Comparison of ENCODE assay signal across 9 cellular contexts in genomic region chr2:7825591-7826312, GRCh38.
DNase-seq lines count a peak whose midpoint lies in the region; ATAC-seq and TF ChIP-seq lines count a peak whose summit lies in the region.
"Had no signal": no experiment of that assay in that cellular context is flagged by ENCODE, and none has a peak within 500 bp of the region (broad histone marks: within the 10 kb centered on the region; RNA-seq: fewer than 3 reads in every experiment).

No MANE protein-coding gene starts in this region.

- no peak overlapping the region for H3K4me3 ChIP-seq in SJCRH30

- H3K4me3 Mint-ChIP-seq in activated CD4-positive, alpha-beta memory T cell treated with anti-CD3 and anti-CD28 coated beads, Interleukin-2, amount 10 ng/mL, durations not matched to agents 7 days and 5 days: no peak overlapping the region
- no peak overlapping the region for H3K4me3 Mint-ChIP-seq in nephron progenitor cell

- H3K27me3 ChIP-seq in SJCRH30: no peaks in the 10 kb centered on the region

- H3K4me1 ChIP-seq in SJCRH30: no peaks in the 10 kb centered on the region
- H3K4me1 ChIP-seq: parathyroid adenoma had no signal

- no peaks in the 10 kb centered on the region for H3K9me3 ChIP-seq in SJCRH30 (replicated peaks)

- no peak for TF ChIP-seq CTCF in nephron progenitor cell (IDR thresholded peaks at IDR 0.05)

- H3K36me3 Mint-ChIP-seq in activated CD4-positive, alpha-beta memory T cell treated with anti-CD3 and anti-CD28 coated beads, Interleukin-2, amount 10 ng/mL, durations not matched to agents 7 days and 5 days (ENCODE audit: low read depth): no peaks in the 10 kb centered on the region
- H3K36me3 Mint-ChIP-seq in nephron progenitor cell (ENCODE audit: low read depth): no peaks in the 10 kb centered on the region

- ATAC-seq in GM18502 (IDR thresholded peaks at IDR 0.05; ENCODE audit: poor library complexity, unreplicated experiment): peak; percentile 76
- ATAC-seq in HG02763 (IDR thresholded peaks at IDR 0.05; ENCODE audit: unreplicated experiment): peak; percentile 94

- peaks cover 4% of the 10 kb centered on the region for H3K9me3 Mint-ChIP-seq in activated CD4-positive, alpha-beta memory T cell treated with anti-CD3 and anti-CD28 coated beads, Interleukin-2, amount 10 ng/mL, durations not matched to agents 7 days and 5 days
- H3K9me3 Mint-ChIP-seq in nephron progenitor cell: no peaks in the 10 kb centered on the region

- H3K27me3 Mint-ChIP-seq in activated CD4-positive, alpha-beta memory T cell treated with anti-CD3 and anti-CD28 coated beads, Interleukin-2, amount 10 ng/mL, durations not matched to agents 7 days and 5 days: no peaks in the 10 kb centered on the region
- peaks cover 3% of the 10 kb centered on the region for H3K27me3 Mint-ChIP-seq in nephron progenitor cell (ENCODE audit: low read depth, poor library complexity)

- POLR2A ChIA-PET in activated CD4-positive, alpha-beta memory T cell treated with anti-CD3 and anti-CD28 coated beads, Interleukin-2, amount 10 ng/mL, durations not matched to agents 7 days and 5 days (lab: Charles Lee): interaction anchor here (0.9 to 1.2 kb wide), 2 partner anchors 95 to 99 kb away, joined by 3 to 5 read pairs; no protein-coding TSS in a partner anchor

- H3K4me1 Mint-ChIP-seq in activated CD4-positive, alpha-beta memory T cell treated with anti-CD3 and anti-CD28 coated beads, Interleukin-2, amount 10 ng/mL, durations not matched to agents 7 days and 5 days: peaks cover 18% of the 10 kb centered on the region
- no peaks in the 10 kb centered on the region for H3K4me1 Mint-ChIP-seq in nephron progenitor cell

- no peak overlapping the region for H3K27ac Mint-ChIP-seq in activated CD4-positive, alpha-beta memory T cell treated with anti-CD3 and anti-CD28 coated beads, Interleukin-2, amount 10 ng/mL, durations not matched to agents 7 days and 5 days
- H3K27ac Mint-ChIP-seq in nephron progenitor cell: peak overlapping the region; percentile 47

- H3K36me3 ChIP-seq in SJCRH30: no peaks in the 10 kb centered on the region

- CTCF ChIA-PET in activated CD4-positive, alpha-beta memory T cell treated with anti-CD3 and anti-CD28 coated beads, Interleukin-2, amount 10 ng/mL, durations not matched to agents 7 days and 5 days (lab: Charles Lee): no interaction called here

- no peak overlapping the region for H3K27ac ChIP-seq in SJCRH30
- H3K27ac ChIP-seq: parathyroid adenoma had no signal

- peak; percentile 35 for DNase-seq in activated CD4-positive, alpha-beta memory T cell treated with anti-CD3 and anti-CD28 coated beads, Interleukin-2, amount 10 ng/mL, durations not matched to agents 7 days and 5 days
- DNase-seq in nephron progenitor cell (no peak), NCI-H146 treated with DMSO at 0.1 percent for 48 hours (lab: John Stamatoyannopoulos, UW; ENCODE audit: unreplicated experiment) (no peak), NCI-H510A (lab: John Stamatoyannopoulos, UW) (no peak), DMS79 (lab: John Stamatoyannopoulos, UW) (no peak), SJCRH30 (no peak)
